27 cellular contexts compared by ENCODE assay signal in genomic region chr16:4467916-4468315, GRCh38.
"Had no signal": no experiment of that assay in that cellular context is flagged by ENCODE, and none has a peak within 500 bp of the region (broad histone marks: within the 10 kb centered on the region; RNA-seq: fewer than 3 reads in every experiment).

No MANE protein-coding gene starts in this region.

- H3K4me3 Mint-ChIP-seq: stimulated activated memory B cell treated with anti-CD40 and anti-IgM and Interleukin-4, amounts not matched to agents 10 μg/mL and 1 μg/mL and 100 μg/mL, for 72 hours; stimulated activated naive CD8-positive, alpha-beta T cell treated with anti-CD3 and anti-CD28 coated beads, Interleukin-15, amount 100 ng/mL, for 72 hours had no signal

- H3K4me1 ChIP-seq: left lung, lower lobe of right lung, pancreas, prostate gland, tibial nerve, upper lobe of left lung had no signal

- ATAC-seq: left colon; left lung; lower lobe of right lung; naive thymus-derived CD8-positive, alpha-beta T cell; pancreas; right cardiac atrium; sciatic nerve; stimulated activated memory B cell treated with anti-CD40 and anti-IgM and Interleukin-4, amounts not matched to agents 10 μg/mL and 1 μg/mL and 100 μg/mL, for 72 hours; stimulated activated naive CD8-positive, alpha-beta T cell treated with anti-CD3 and anti-CD28 coated beads, Interleukin-15, amount 100 ng/mL, for 72 hours had no signal

- H3K27ac ChIP-seq: left lung, pancreas, prostate gland, tibial nerve, upper lobe of left lung, vagina had no signal

- H3K27me3 Mint-ChIP-seq: naive thymus-derived CD8-positive, alpha-beta T cell; stimulated activated memory B cell treated with anti-CD40 and anti-IgM and Interleukin-4, amounts not matched to agents 10 μg/mL and 1 μg/mL and 100 μg/mL, for 72 hours; stimulated activated naive CD8-positive, alpha-beta T cell treated with anti-CD3 and anti-CD28 coated beads, Interleukin-15, amount 100 ng/mL, for 72 hours had no signal

- H3K9me3 ChIP-seq: left lung, lower lobe of right lung, pancreas, prostate gland, tibial nerve, upper lobe of left lung, vagina had no signal

- DNase-seq: hippocampal formation; kidney; left colon; left lung; lower lobe of right lung; mammary epithelial cell; mesenchymal stem cell; naive thymus-derived CD8-positive, alpha-beta T cell; nucleus accumbens; posterior cingulate gyrus; retina; right cardiac atrium; stimulated activated CD4-positive, alpha-beta T cell treated with anti-CD3 and anti-CD28 coated beads, Interleukin-12 subunit alpha, Interleukin-12 subunit beta, amount 100 ng/mL, for 4 hours; stimulated activated CD4-positive, alpha-beta T cell treated with anti-CD3 and anti-CD28 coated beads, Interleukin-15, amount 100 ng/mL, for 24 hours; stimulated activated CD4-positive, alpha-beta T cell treated with anti-CD3 and anti-CD28 coated beads, Interleukin-2, amount 100 ng/mL, for 24 hours; stimulated activated CD4-positive, alpha-beta T cell treated with anti-CD3 and anti-CD28 coated beads, Interleukin-4, amount 100 ng/mL, for 1 hour; stimulated activated naive CD4-positive, alpha-beta T cell treated with Interleukin-2 at 50 U/mL for 16 hours; stimulated activated naive CD8-positive, alpha-beta T cell treated with anti-CD3 and anti-CD28 coated beads, Interleukin-15, amount 100 ng/mL, for 72 hours; substantia nigra; upper lobe of left lung had no signal

- H3K27me3 ChIP-seq: left lung, pancreas, tibial nerve, upper lobe of left lung, vagina had no signal

- H3K4me3 ChIP-seq: left lung, lower lobe of right lung, pancreas, prostate gland, skin epidermis, tibial nerve, upper lobe of left lung, vagina had no signal

- H3K27ac Mint-ChIP-seq: stimulated activated memory B cell treated with anti-CD40 and anti-IgM and Interleukin-4, amounts not matched to agents 10 μg/mL and 1 μg/mL and 100 μg/mL, for 72 hours; stimulated activated naive CD8-positive, alpha-beta T cell treated with anti-CD3 and anti-CD28 coated beads, Interleukin-15, amount 100 ng/mL, for 72 hours had no signal
